In genomic region chr11:60183595-60184201, GRCh38 we compare ENCODE assay signal across 18 cellular contexts. TPM values are rescaled to one million over a fixed set of nuclear protein-coding genes. Genes with fewer than 3 reads are reported as not detected.
DNase-seq lines count a peak whose midpoint lies in the region; ATAC-seq and TF ChIP-seq lines count a peak whose summit lies in the region.
"Had no signal": no experiment of that assay in that cellular context is flagged by ENCODE, and none has a peak within 500 bp of the region (broad histone marks: within the 10 kb centered on the region; RNA-seq: fewer than 3 reads in every experiment).

No MANE protein-coding gene starts in this region.

- peak overlapping the region; percentile 87 for H3K27ac Mint-ChIP-seq in dendritic cell treated with granulocyte-macrophage colony-stimulating factor and Interleukin-4, amounts not matched to agents 40 ng/mL and 50 ng/mL, for 4 days

- WGBS in mesodermal cell (ENCODE audit: insufficient coverage in 2 of 2), 2 experiments, result no CpG with 5 or more reads among the region's 2 CpGs
- 78% methylated on average over 2 of the region's 2 CpGs; no CpG with 5 or more reads in 1 of the 2 donors for WGBS in transverse colon (ENCODE audit: low coverage in 1 of 2), 2 donors

- no peaks in the 10 kb centered on the region for H3K27me3 Mint-ChIP-seq in dendritic cell treated with granulocyte-macrophage colony-stimulating factor and Interleukin-4, amounts not matched to agents 40 ng/mL and 50 ng/mL, for 4 days

- TF ChIP-seq EP300 in transverse colon (IDR thresholded peaks at IDR 0.05; ENCODE audit: low read depth), result no peak

- no peaks in the 10 kb centered on the region for H3K27me3 ChIP-seq in transverse colon
- H3K27me3 ChIP-seq: esophagus squamous epithelium had no signal

- H3K4me1 ChIP-seq in mesodermal cell (ENCODE audit: control insufficient read depth, insufficient read depth, low read length, poor library complexity, severe bottlenecking) (peaks cover 7% of the 10 kb centered on the region), transverse colon (no peaks in the 10 kb centered on the region)
- H3K4me1 ChIP-seq: esophagus squamous epithelium, prostate gland had no signal

- H3K36me3 ChIP-seq in mesodermal cell (ENCODE audit: control insufficient read depth, insufficient read depth, low read length), result no peaks in the 10 kb centered on the region
- H3K36me3 ChIP-seq in transverse colon, result no peaks in the 10 kb centered on the region
- H3K36me3 ChIP-seq: esophagus squamous epithelium, prostate gland had no signal

- H3K4me3 ChIP-seq in mesodermal cell (ENCODE audit: extremely low read depth, insufficient read depth, low read length, poor library complexity, severe bottlenecking), result no peak overlapping the region
- no peak overlapping the region for H3K4me3 ChIP-seq in transverse colon
- H3K4me3 ChIP-seq: prostate gland had no signal

- no peaks in the 10 kb centered on the region for H3K9me3 ChIP-seq in mesodermal cell (ENCODE audit: control insufficient read depth, low read length)
- no peaks in the 10 kb centered on the region for H3K9me3 ChIP-seq in transverse colon
- H3K9me3 ChIP-seq: esophagus squamous epithelium, prostate gland had no signal

- TF ChIP-seq CTCF in transverse colon (IDR thresholded peaks at IDR 0.05), result no peak

- peaks cover 69% of the 10 kb centered on the region for H3K4me1 Mint-ChIP-seq in dendritic cell treated with granulocyte-macrophage colony-stimulating factor and Interleukin-4, amounts not matched to agents 40 ng/mL and 50 ng/mL, for 4 days (ENCODE audit: low read depth)

- DNase-seq in MV-4-11 (lab: John Stamatoyannopoulos, UW) (peak; percentile 81), transverse colon (no peak)
- no peak for DNase-seq in activated CD8-positive, alpha-beta memory T cell treated with anti-CD3 and anti-CD28 coated beads for 24 hours
- DNase-seq: activated CD4-positive, alpha-beta T cell treated with anti-CD3 and anti-CD28 coated beads for 1 hour; activated CD8-positive, alpha-beta memory T cell treated with anti-CD3 and anti-CD28 coated beads, Interleukin-2, amount 50 U/mL, for 4 hours; cortex of kidney; DMS79 treated with DMSO at 0.1 percent for 48 hours; esophagus squamous epithelium; kidney; NCI-H2029 treated with DMSO at 0.1 percent for 48 hours; NCI-H748 treated with DMSO at 0.1 percent for 48 hours had no signal

- H3K27ac ChIP-seq in mesodermal cell (ENCODE audit: low read depth, low read length, severe bottlenecking), result peak overlapping the region; percentile 45
- peak overlapping the region; percentile 34 to 57 (median 42) for H3K27ac ChIP-seq in transverse colon
- H3K27ac ChIP-seq: prostate gland had no signal

- peaks cover 50% of the 10 kb centered on the region for H3K36me3 Mint-ChIP-seq in dendritic cell treated with granulocyte-macrophage colony-stimulating factor and Interleukin-4, amounts not matched to agents 40 ng/mL and 50 ng/mL, for 4 days (ENCODE audit: low read depth)

- no peak for ATAC-seq in GM21515 (IDR thresholded peaks at IDR 0.05; ENCODE audit: unreplicated experiment)
- ATAC-seq in HG02623 (IDR thresholded peaks at IDR 0.05; ENCODE audit: unreplicated experiment), result no peak

- in situ Hi-C loops in transverse colon (cut with MboI; ENCODE audit: low pct_ligation_motif_present in 1 of 4, low pct_unique_long_range_greater_than_20kb in 1 of 4, low sequenced_read_pairs in 3 of 4), result no loop called here

- intact Hi-C loops in dendritic cell treated with granulocyte-macrophage colony-stimulating factor and Interleukin-4, amounts not matched to agents 40 ng/mL and 50 ng/mL, for 4 days (cut with micrococcal nuclease), result loop anchor here (1.0 to 5.0 kb wide), 3 partner anchors 10 to 129 kb away; partner anchors contain the start of gene MS4A4E
- intact Hi-C loops in transverse colon (cut with DNase I; ENCODE audit: low total_unique reads), result no loop called here

- H3K4me3 Mint-ChIP-seq in dendritic cell treated with granulocyte-macrophage colony-stimulating factor and Interleukin-4, amounts not matched to agents 40 ng/mL and 50 ng/mL, for 4 days, result peak overlapping the region; percentile 78

- H3K9me3 Mint-ChIP-seq in dendritic cell treated with granulocyte-macrophage colony-stimulating factor and Interleukin-4, amounts not matched to agents 40 ng/mL and 50 ng/mL, for 4 days, result no peaks in the 10 kb centered on the region

- no peak for TF ChIP-seq POLR2A in transverse colon (IDR thresholded peaks at IDR 0.05)

RNA-seq across cellular contexts. Expression of gene MS4A6A, which starts 0.8 kb away (rescaled TPM):
- 1.3 TPM for polyA plus RNA-seq in mesodermal cell (2013, experiment 1 of 2)
- 1.6 TPM for polyA plus RNA-seq in mesodermal cell (2013, experiment 2 of 2)
- total RNA-seq in transverse colon, result 10 to 100 TPM in 2 of 4 donors, 1 to 10 TPM in 1, under 1 TPM in 1; 0.75 to 54.3 (median 27.4) TPM
- total RNA-seq: M059J; T-helper 2 cell treated with Interferon-gamma antibody and Interleukin-4, amounts not matched to agents 100 ng/mL and 5 ng/mL, for 36 hours had no signal

RNA-seq across cellular contexts. Expression of gene MS4A4E, which starts 59.2 kb away (rescaled TPM):
- polyA plus RNA-seq in mesodermal cell (2013, experiment 1 of 2), result not detected
- not detected for polyA plus RNA-seq in mesodermal cell (2013, experiment 2 of 2)
- total RNA-seq in transverse colon, result 10 to 100 TPM in 1 of 4 donors, 1 to 10 TPM in 2, under 1 TPM in 1; 0.96 to 50.1 (median 8.0) TPM
- total RNA-seq: M059J; T-helper 2 cell treated with Interferon-gamma antibody and Interleukin-4, amounts not matched to agents 100 ng/mL and 5 ng/mL, for 36 hours had no signal
